Comparison of ENCODE assay signal across 27 cellular contexts in the genomic region with DNA sequence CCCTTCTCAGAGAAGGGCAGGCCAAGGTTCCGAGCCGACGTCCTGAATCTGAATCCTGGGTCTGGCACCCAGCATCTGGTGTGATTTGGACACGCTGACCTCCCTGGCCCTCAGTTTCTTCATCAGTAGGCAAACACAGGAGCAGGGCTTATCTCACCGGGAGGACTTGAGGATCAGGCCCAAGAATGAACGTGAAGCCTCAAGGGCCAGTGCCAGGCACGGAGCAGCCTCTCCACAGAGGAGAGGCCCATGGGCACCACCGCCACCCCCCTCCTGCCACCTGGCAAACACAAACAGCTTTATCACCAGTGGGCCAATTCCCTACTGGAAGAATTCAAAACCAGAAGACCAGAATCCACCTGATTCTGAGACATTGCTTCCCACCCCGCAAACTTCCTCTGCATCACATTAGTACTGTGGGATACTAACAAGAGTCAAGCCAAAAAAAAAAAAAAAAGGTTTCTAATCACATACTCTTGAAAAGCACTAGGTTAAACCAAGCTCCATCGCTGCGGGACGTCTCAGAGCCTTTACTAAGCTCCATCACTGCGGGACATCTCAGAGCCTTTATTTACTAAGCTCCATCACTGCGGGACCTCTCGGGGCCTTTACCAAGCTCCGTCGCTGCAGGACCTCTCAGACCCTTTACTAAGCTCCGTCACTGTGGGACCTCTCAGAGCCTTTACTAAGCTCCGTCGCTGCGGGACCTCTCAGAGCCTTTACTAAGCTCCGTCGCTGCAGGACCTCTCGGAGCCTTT.
DNase-seq lines count a peak whose midpoint lies in the region; ATAC-seq and TF ChIP-seq lines count a peak whose summit lies in the region.
"Had no signal": no experiment of that assay in that cellular context is flagged by ENCODE, and none has a peak within 500 bp of the region (broad histone marks: within the 10 kb centered on the region; RNA-seq: fewer than 3 reads in every experiment).

No MANE protein-coding gene starts in this region.

- peaks cover 0 to 5% of the 10 kb centered on the region in 2 donors for H3K4me1 Mint-ChIP-seq in natural killer cell
- peaks cover 5 to 10% of the 10 kb centered on the region in 2 donors for H3K4me1 Mint-ChIP-seq in natural killer cell treated with Interleukin-12 subunit alpha and Interleukin-12 subunit beta and Interleukin-15 and Interleukin-18, amount 100 ng/mL, for 72 hours (ENCODE audit: low read depth in 2 of 2)
- H3K4me1 Mint-ChIP-seq: immature natural killer cell; stimulated activated naive CD8-positive, alpha-beta T cell treated with anti-CD3 and anti-CD28 coated beads, Interleukin-15, amount 100 ng/mL, for 72 hours had no signal

- 87% methylated on average over 24 of the region's 24 CpGs for WGBS in right cardiac atrium

- H3K4me3 ChIP-seq in right cardiac atrium (ENCODE audit: low read length), result no peak overlapping the region
- H3K4me3 ChIP-seq in gastrocnemius medialis, result no peak overlapping the region
- H3K4me3 ChIP-seq: PC-9, thyroid gland had no signal

- no peak overlapping the region for H3K27ac ChIP-seq in right cardiac atrium (ENCODE audit: low read length)
- no peak overlapping the region for H3K27ac ChIP-seq in gastrocnemius medialis
- H3K27ac ChIP-seq: epithelial cell of prostate, HL-60, PC-9, thyroid gland had no signal

- H3K27me3 Mint-ChIP-seq in natural killer cell (ENCODE audit: low read depth in 2 of 2), result no peaks in the 10 kb centered on the region
- H3K27me3 Mint-ChIP-seq in natural killer cell treated with Interleukin-12 subunit alpha and Interleukin-12 subunit beta and Interleukin-15 and Interleukin-18, amount 100 ng/mL, for 72 hours, result no peaks in the 10 kb centered on the region
- H3K27me3 Mint-ChIP-seq: stimulated activated naive CD8-positive, alpha-beta T cell treated with anti-CD3 and anti-CD28 coated beads, Interleukin-15, amount 100 ng/mL, for 72 hours; T-helper 17 cell had no signal

- H3K4me1 ChIP-seq in right cardiac atrium (ENCODE audit: control insufficient read depth, insufficient read depth, low read length) (no peaks in the 10 kb centered on the region), gastrocnemius medialis (no peaks in the 10 kb centered on the region)

- in situ Hi-C loops in gastrocnemius medialis (cut with MboI; ENCODE audit: low sequenced_read_pairs in 4 of 4), result no loop called here

- H3K4me3 Mint-ChIP-seq in natural killer cell, result no peak overlapping the region
- H3K4me3 Mint-ChIP-seq in natural killer cell treated with Interleukin-12 subunit alpha and Interleukin-12 subunit beta and Interleukin-15 and Interleukin-18, amount 100 ng/mL, for 72 hours, result no peak overlapping the region
- H3K4me3 Mint-ChIP-seq: activated CD8-positive, alpha-beta T cell treated with anti-CD3 and anti-CD28 coated beads, Interleukin-2, amount 10 ng/mL, durations not matched to agents 7 days and 5 days; immature natural killer cell; stimulated activated naive CD8-positive, alpha-beta T cell treated with anti-CD3 and anti-CD28 coated beads, Interleukin-15, amount 100 ng/mL, for 72 hours; T-helper 17 cell had no signal

- H3K27me3 ChIP-seq in right cardiac atrium (ENCODE audit: control insufficient read depth, insufficient read depth), result no peaks in the 10 kb centered on the region
- no peaks in the 10 kb centered on the region for H3K27me3 ChIP-seq in gastrocnemius medialis
- H3K27me3 ChIP-seq: thyroid gland had no signal

- peak; percentile 5 for DNase-seq in natural killer cell
- no peak for DNase-seq in natural killer cell treated with Interleukin-12 subunit alpha and Interleukin-12 subunit beta and Interleukin-15 and Interleukin-18, amount 100 ng/mL, for 72 hours (ENCODE audit: low spot score)
- peak; percentile 8 to 30 (median 30) for DNase-seq in right cardiac atrium
- peak; percentile 42 for DNase-seq in posterior vena cava (ENCODE audit: low spot score)
- no peak for DNase-seq in NCI-H345 (lab: John Stamatoyannopoulos, UW)
- no peak for DNase-seq in NCI-H1930 (lab: John Stamatoyannopoulos, UW)
- no peak for DNase-seq in gastrocnemius medialis
- DNase-seq: activated CD4-positive, alpha-beta T cell treated with anti-CD3 and anti-CD28 coated beads for 1 hour; activated CD8-positive, alpha-beta T cell treated with anti-CD3 and anti-CD28 coated beads, Interleukin-2, amount 10 ng/mL, durations not matched to agents 7 days and 5 days; activated naive CD4-positive, alpha-beta T cell treated with anti-CD3 and anti-CD28 coated beads, Interleukin-2, amount 50 U/mL, for 16 hours; amygdala; effector CD8-positive, alpha-beta T cell; EL; GOT3; immature natural killer cell; MM.1S; NCI-H2029 treated with DMSO at 0.1 percent for 48 hours; NCI-H526 treated with DMSO at 0.1 percent for 48 hours; NK-92 treated with Interleukin-12 subunit alpha and Interleukin-12 subunit beta, amount 100 ng/mL, for 24 hours; PC-9; SHP77; stimulated activated CD8-positive, alpha-beta memory T cell treated with anti-CD3 and anti-CD28 coated beads, Interleukin-4, amount 100 ng/mL, for 48 hours; T-helper 17 cell; thyroid gland had no signal

- TF ChIP-seq POLR2A in gastrocnemius medialis (IDR thresholded peaks at IDR 0.05), result no peak

- intact Hi-C loops in natural killer cell (cut with micrococcal nuclease), result no loop called here
- intact Hi-C loops in right cardiac atrium (cut with DNase I), result no loop called here
- intact Hi-C loops in posterior vena cava (cut with DNase I), result no loop called here
- intact Hi-C loops in gastrocnemius medialis (cut with DNase I; ENCODE audit: low total_unique reads), result no loop called here

- H3K36me3 Mint-ChIP-seq in natural killer cell, result no peaks in the 10 kb centered on the region
- no peaks in the 10 kb centered on the region for H3K36me3 Mint-ChIP-seq in natural killer cell treated with Interleukin-12 subunit alpha and Interleukin-12 subunit beta and Interleukin-15 and Interleukin-18, amount 100 ng/mL, for 72 hours

- no peak for ATAC-seq in natural killer cell
- no peak for ATAC-seq in natural killer cell treated with Interleukin-12 subunit alpha and Interleukin-12 subunit beta and Interleukin-15 and Interleukin-18, amount 100 ng/mL, for 72 hours
- ATAC-seq in right cardiac atrium, result no peak
- no peak for ATAC-seq in gastrocnemius medialis
- ATAC-seq: activated CD8-positive, alpha-beta T cell treated with anti-CD3 and anti-CD28 coated beads, Interleukin-2, amount 10 ng/mL, durations not matched to agents 7 days and 5 days; stimulated activated naive CD8-positive, alpha-beta T cell treated with anti-CD3 and anti-CD28 coated beads, Interleukin-15, amount 100 ng/mL, for 72 hours; T-helper 17 cell had no signal

- H3K9me3 Mint-ChIP-seq in natural killer cell, result no peaks in the 10 kb centered on the region
- H3K9me3 Mint-ChIP-seq in natural killer cell treated with Interleukin-12 subunit alpha and Interleukin-12 subunit beta and Interleukin-15 and Interleukin-18, amount 100 ng/mL, for 72 hours, result no peaks in the 10 kb centered on the region
- H3K9me3 Mint-ChIP-seq: immature natural killer cell; stimulated activated naive CD8-positive, alpha-beta T cell treated with anti-CD3 and anti-CD28 coated beads, Interleukin-15, amount 100 ng/mL, for 72 hours had no signal

- no peaks in the 10 kb centered on the region for H3K9me3 ChIP-seq in right cardiac atrium (ENCODE audit: control insufficient read depth, low read length)
- no peaks in the 10 kb centered on the region for H3K9me3 ChIP-seq in gastrocnemius medialis
- H3K9me3 ChIP-seq: thyroid gland had no signal

- no peaks in the 10 kb centered on the region for H3K36me3 ChIP-seq in gastrocnemius medialis

- no peak overlapping the region for H3K27ac Mint-ChIP-seq in natural killer cell
- H3K27ac Mint-ChIP-seq in natural killer cell treated with Interleukin-12 subunit alpha and Interleukin-12 subunit beta and Interleukin-15 and Interleukin-18, amount 100 ng/mL, for 72 hours, result no peak overlapping the region
- H3K27ac Mint-ChIP-seq: activated CD8-positive, alpha-beta T cell treated with anti-CD3 and anti-CD28 coated beads, Interleukin-2, amount 10 ng/mL, durations not matched to agents 7 days and 5 days; immature natural killer cell; stimulated activated naive CD8-positive, alpha-beta T cell treated with anti-CD3 and anti-CD28 coated beads, Interleukin-15, amount 100 ng/mL, for 72 hours; T-helper 17 cell had no signal

- TF ChIP-seq CTCF in natural killer cell (IDR thresholded peaks at IDR 0.05), result no peak
- no peak for TF ChIP-seq CTCF in gastrocnemius medialis (IDR thresholded peaks at IDR 0.05 in 4 of 5, conservative IDR thresholded peaks at IDR 0.05 in 1 of 5)

Comparison
In these comparisons a context has a peak if more than half of its experiments do, and no peak if none do; other contexts are left out.
1. DNase-seq: peak in natural killer cell (single experiment), right cardiac atrium (3 of 3) and posterior vena cava (single experiment); none in natural killer cell treated with Interleukin-12 subunit alpha and Interleukin-12 subunit beta and Interleukin-15 and Interleukin-18, amount 100 ng/mL, for 72 hours (single experiment), NCI-H345 (single experiment), NCI-H1930 (0 of 2) and gastrocnemius medialis (0 of 2).